In the genomic region with DNA sequence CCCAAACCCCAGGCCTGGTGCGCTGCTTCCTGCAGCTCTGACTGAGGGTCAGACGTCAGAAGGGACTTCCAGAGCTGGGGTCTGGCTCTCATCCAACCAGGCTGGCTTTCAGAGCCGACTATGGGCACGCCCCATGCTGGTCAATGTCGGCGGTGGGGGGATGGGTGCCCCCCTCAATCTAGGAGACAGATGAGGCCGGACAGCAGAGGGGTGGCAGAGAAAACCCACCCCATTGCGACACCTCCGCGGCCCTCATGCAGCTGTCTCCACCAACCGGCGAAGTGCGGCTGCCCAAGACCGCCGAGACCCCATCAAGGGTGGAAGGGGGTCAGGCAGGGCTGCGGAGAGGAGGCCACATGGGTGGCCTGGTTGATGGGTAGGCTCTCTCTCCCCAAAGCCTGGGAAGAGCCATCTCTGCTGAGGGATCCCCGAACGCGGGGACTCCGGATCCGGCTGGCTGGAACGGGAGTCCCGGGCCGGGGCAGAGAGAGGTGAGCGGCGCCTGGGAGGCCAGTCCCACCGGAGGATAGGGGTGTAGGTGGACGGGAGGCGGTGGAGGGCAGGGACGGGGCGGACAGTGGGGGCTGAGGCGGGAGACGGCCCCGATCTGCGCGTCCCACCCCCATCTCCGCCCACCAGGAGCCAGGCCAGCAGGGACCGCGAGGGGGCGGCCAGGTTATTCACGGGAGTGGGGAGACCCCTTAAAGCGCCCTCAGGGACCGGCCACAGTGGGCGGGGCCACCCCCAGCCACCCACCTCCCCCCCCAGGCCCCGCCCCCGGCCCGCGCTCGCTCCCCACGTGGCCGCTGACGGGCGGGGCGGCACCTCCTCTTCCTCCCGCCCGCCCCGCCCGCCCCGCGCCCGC, we compare ENCODE assay signal across 8 cellular contexts. TPM values are rescaled to one million over a fixed set of nuclear protein-coding genes. Genes with fewer than 3 reads are reported as not detected.
DNase-seq lines count a peak whose midpoint lies in the region; ATAC-seq and TF ChIP-seq lines count a peak whose summit lies in the region.

Gene INF2, plus strand, starts transcription at position 864 of the 865 bp plus-strand sequence. CDS start 11,748 bp downstream, outside the sequence.

- H3K4me1 ChIP-seq in HCT116 (ENCODE audit: control insufficient read depth in 1 of 2, insufficient read depth in 2 of 2, low read length in 2 of 2): peaks cover 41 to 60% of the 10 kb centered on the region in 2 experiments
- H3K4me1 ChIP-seq in OCI-LY3 (ENCODE audit: low read length): peaks cover 9% of the 10 kb centered on the region
- H3K4me1 ChIP-seq in tibial nerve: peaks cover 0 to 69% (median 62%) of the 10 kb centered on the region in 4 donors

- H3K9ac ChIP-seq in HCT116 (ENCODE audit: low read length) (peak within 1 kb of the TSS; percentile 91), OCI-LY3 (ENCODE audit: low read length) (peak within 1 kb of the TSS; percentile 73)

- peak within 1 kb of the TSS in 1 of 2 donors; percentile 24 for H3K27ac Mint-ChIP-seq in natural killer cell

- DNase-seq in Caki2 (ENCODE audit: low read depth) (peak; percentile 74), HCT116 (ENCODE audit: low read depth, low spot score) (no peak), fibroblast of villous mesenchyme (ENCODE audit: low read depth) (peak; percentile 59), natural killer cell (peak; percentile 37), tibial nerve (ENCODE audit: low spot score in 2 of 2) (no peak)
- DNase-seq in activated T-helper 9 cell treated with anti-CD3 and anti-CD28 coated beads, Interleukin-2, amount 50 U/mL, for 16 hours (ENCODE audit: low read depth): peak; percentile 48

- peak within 1 kb of the TSS; percentile 99 for H3K4me2 ChIP-seq in HCT116 (ENCODE audit: low read length)
- peak within 1 kb of the TSS; percentile 97 for H3K4me2 ChIP-seq in OCI-LY3 (ENCODE audit: low read length)

- H3K4me3 ChIP-seq in HCT116 (replicated peaks in 1 of 2; ENCODE audit: low read depth in 1 of 2, low read length in 2 of 2) (peak within 1 kb of the TSS; percentile 72 to 85), OCI-LY3 (ENCODE audit: low read length) (peak within 1 kb of the TSS; percentile 80), fibroblast of villous mesenchyme (ENCODE audit: low read depth, low read length) (peak within 1 kb of the TSS; percentile 77), tibial nerve (peak within 1 kb of the TSS; percentile 67 to 91 (median 84))

- no TSS peak for BruUV-seq in HCT116 (replicated peaks; lab: Mats Ljungman, UMichigan)

- H3K36me3 Mint-ChIP-seq in natural killer cell: no peaks in the 10 kb centered on the region

- H2AFZ ChIP-seq in HCT116 (ENCODE audit: low read depth, low read length, poor library complexity, severe bottlenecking) (no peak within 1 kb of the TSS), OCI-LY3 (ENCODE audit: low read depth, low read length) (peak within 1 kb of the TSS; percentile 67; the same call in 1 of the 2 replicates)

- no peaks in the 10 kb centered on the region for H3K9me2 ChIP-seq in HCT116 (ENCODE audit: insufficient read depth)

- H3K4me3 Mint-ChIP-seq in natural killer cell: peak within 1 kb of the TSS; percentile 77

- intact Hi-C loops in HCT116 (cut with micrococcal nuclease): no loop called here
- intact Hi-C loops in natural killer cell (cut with micrococcal nuclease): no loop called here

- in situ Hi-C loops in Caki2 (cut with HindIII; ENCODE audit: low pct_unique_long_range_greater_than_20kb, low sequenced_read_pairs): no loop called here

- H4K20me1 ChIP-seq in HCT116 (ENCODE audit: insufficient read depth): no peaks in the 10 kb centered on the region
- H4K20me1 ChIP-seq in OCI-LY3 (ENCODE audit: insufficient read depth, low read length): peaks cover 27% of the 10 kb centered on the region

- no peaks in the 10 kb centered on the region for H3K27me3 ChIP-seq in HCT116 (ENCODE audit: insufficient read depth, low read length)
- H3K27me3 ChIP-seq in OCI-LY3 (ENCODE audit: low read depth, low read length): peaks cover 12% of the 10 kb centered on the region; the same call in 1 of the 2 replicates
- no peaks in the 10 kb centered on the region for H3K27me3 ChIP-seq in tibial nerve

- H3K27ac ChIP-seq in HCT116 (ENCODE audit: low read depth, low read length) (peak within 1 kb of the TSS; percentile 98), OCI-LY3 (ENCODE audit: low read length) (no peak within 1 kb of the TSS), tibial nerve (peak within 1 kb of the TSS; percentile 89 to 99 (median 92))

- peaks cover 45% of the 10 kb centered on the region for H3K79me2 ChIP-seq in HCT116 (ENCODE audit: insufficient read depth, low read length)
- H3K79me2 ChIP-seq in OCI-LY3 (ENCODE audit: low read length): peaks cover 25% of the 10 kb centered on the region

- no peak for TF ChIP-seq EP300 in tibial nerve (IDR thresholded peaks at IDR 0.05)

- RAD21 ChIA-PET in HCT116 (lab: Charles Lee; ENCODE audit: low non-redundant PET in 1 of 2, low total read pairs in 2 of 2, uncharacterized antibody in 2 of 2, unreplicated experiment in 2 of 2): interaction anchor here in 1 of 2 experiments (1.0 kb wide), 1 partner anchor 8 kb away, joined by 6 read pairs; no protein-coding TSS in a partner anchor

- H3K27me3 Mint-ChIP-seq in natural killer cell (ENCODE audit: low read depth in 2 of 2): no peaks in the 10 kb centered on the region

- WGBS in tibial nerve, 2 donors: 0 to 2% methylated on average over 11 to 35 of the region's 61 CpGs

- H3K9me3 Mint-ChIP-seq in natural killer cell: no peaks in the 10 kb centered on the region

- ATAC-seq in HCT116: peak; percentile 59
- peak; percentile 53 to 84 (median 77) for ATAC-seq in natural killer cell
- ATAC-seq in GM21528 (IDR thresholded peaks at IDR 0.05; ENCODE audit: low FRiP score, unreplicated experiment): no peak

- no peak for TF ChIP-seq CTCF in HCT116 (IDR thresholded peaks at IDR 0.05 in 2 of 3, conservative IDR thresholded peaks at IDR 0.05 in 1 of 3; ENCODE audit: borderline replicate concordance in 1 of 3, insufficient read depth in 1 of 3, low read depth in 2 of 3, low read length in 2 of 3)
- no peak for TF ChIP-seq CTCF in OCI-LY3 (IDR thresholded peaks at IDR 0.05; ENCODE audit: low read depth, low read length)
- no peak for TF ChIP-seq CTCF in fibroblast of villous mesenchyme (IDR thresholded peaks at IDR 0.05; ENCODE audit: insufficient read depth, low read depth, low read length)
- TF ChIP-seq CTCF in natural killer cell (IDR thresholded peaks at IDR 0.05): no peak
- no peak for TF ChIP-seq CTCF in tibial nerve (IDR thresholded peaks at IDR 0.05)

- H3K9me3 ChIP-seq in HCT116 (ENCODE audit: control insufficient read depth in 1 of 2, insufficient read depth in 1 of 2, low read depth in 1 of 2, low read length in 2 of 2) (no peaks in the 10 kb centered on the region), OCI-LY3 (ENCODE audit: insufficient read depth, low read length) (no peaks in the 10 kb centered on the region), tibial nerve (no peaks in the 10 kb centered on the region)

- no peak for TF ChIP-seq RAD21 in HCT116 (IDR thresholded peaks at IDR 0.05; ENCODE audit: low read depth)

- TF ChIP-seq POLR2A in HCT116 (IDR thresholded peaks at IDR 0.05; ENCODE audit: borderline replicate concordance, extremely low read depth, insufficient read depth, insufficient read length) (no peak), tibial nerve (IDR thresholded peaks at IDR 0.05) (no peak)

- peaks cover 13 to 24% of the 10 kb centered on the region in 2 donors for H3K4me1 Mint-ChIP-seq in natural killer cell

- POLR2A ChIA-PET in HCT116 (lab: Charles Lee): interaction anchor here (1.6 to 2.0 kb wide), 2 partner anchors 11 to 23 kb away, joined by 5 to 9 read pairs; no protein-coding TSS in a partner anchor

- H3K36me3 ChIP-seq in HCT116 (ENCODE audit: control insufficient read depth in 1 of 2, insufficient read depth in 2 of 2, low read length in 2 of 2) (peaks cover 0 to 15% of the 10 kb centered on the region in 2 experiments; a peak in 2 of 4 replicates), OCI-LY3 (replicated peaks; ENCODE audit: low read depth, low read length) (peaks cover 5% of the 10 kb centered on the region), tibial nerve (peaks cover 0 to 5% (median 0%) of the 10 kb centered on the region in 3 donors)

- CTCF ChIA-PET in HCT116 (lab: Charles Lee): interaction anchor here (1.4 to 1.9 kb wide), 4 partner anchors 11 to 23 kb away, joined by 3 to 9 read pairs (median 5); no protein-coding TSS in a partner anchor

TF ChIP-seq in HCT116, 20 proteins besides CTCF, POLR2A, EP300 and RAD21 (continues in another document):
- peak; percentile 60; the same call in 1 of the 2 replicates for TF ChIP-seq POLR2AphosphoS5 (IDR thresholded peaks at IDR 0.05; ENCODE audit: low read depth, low read length)
- TF ChIP-seq ZNF274 (IDR thresholded peaks at IDR 0.05; ENCODE audit: low read depth, low read length): no peak
- TF ChIP-seq CBX3 (IDR thresholded peaks at IDR 0.05; ENCODE audit: low read depth): no peak
- no peak for TF ChIP-seq EZH2phosphoT487 (IDR thresholded peaks at IDR 0.05; ENCODE audit: borderline replicate concordance)
- TF ChIP-seq REST (IDR thresholded peaks at IDR 0.05; ENCODE audit: low read depth): no peak

RNA-seq across cellular contexts. Expression of gene INF2, which starts in this region (rescaled TPM):
- total RNA-seq in Caki2 (2014; rRNA removed; shearing (Covaris generic); ENCODE audit: low replicate concordance): 21.6 and 40.7 TPM in 2 replicates
- 95.8 TPM for total RNA-seq in HCT116 (2021; ENCODE audit: unreplicated experiment)
- polyA plus RNA-seq in HCT116 (2012): 43.9 and 46.6 TPM in 2 replicates
- total RNA-seq in fibroblast of villous mesenchyme: 47.0 and 68.7 TPM in 2 replicates
- total RNA-seq in natural killer cell: 10 to 100 TPM; 12.7 to 21.9 (median 15.3) TPM
- total RNA-seq in tibial nerve: 100 to 1,000 TPM; 217 to 256 (median 239) TPM

Comparison
In these comparisons a context has a peak if more than half of its experiments do, and no peak if none do; other contexts are left out.
1. DNase-seq: peak in Caki2 (single experiment), activated T-helper 9 cell treated with anti-CD3 and anti-CD28 coated beads, Interleukin-2, amount 50 U/mL, for 16 hours (single experiment), fibroblast of villous mesenchyme (single experiment) and natural killer cell (single experiment); none in HCT116 (single experiment) and tibial nerve (0 of 2).
2. Peak in every context shown above with its lines, with median percentiles within 50 percentile points of each other: H3K4me3 ChIP-seq.